In the genomic region with DNA sequence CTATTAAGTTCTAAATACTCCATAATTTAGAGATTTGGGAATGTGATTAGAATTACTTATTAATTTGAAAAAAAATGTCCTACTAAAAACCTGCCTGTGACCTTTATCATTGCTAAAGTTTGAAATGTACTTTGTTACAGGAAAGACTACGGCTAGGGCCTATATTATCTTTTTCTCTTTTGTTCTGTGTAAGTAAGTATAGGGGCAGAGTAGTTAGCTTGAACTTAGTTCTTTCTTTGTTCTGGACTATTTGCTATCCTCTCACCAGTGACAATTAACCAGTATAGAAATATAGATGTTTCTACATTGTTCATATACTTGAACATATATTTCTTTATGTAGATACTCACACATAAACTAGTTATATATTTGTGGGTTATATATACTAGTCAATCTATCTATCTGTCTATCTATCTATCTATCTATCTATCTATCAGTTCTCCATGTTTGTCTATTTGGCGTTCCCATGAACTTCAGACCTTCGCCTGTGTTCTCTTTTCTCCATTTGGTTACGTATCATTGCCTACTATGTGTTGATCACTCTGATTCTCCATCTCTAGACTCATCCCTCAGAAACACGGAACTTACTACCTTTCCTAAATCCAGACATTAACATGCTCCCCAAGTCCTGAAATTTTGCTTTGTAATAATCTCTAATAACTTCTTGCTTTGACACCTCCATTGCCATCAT, we compare ENCODE assay signal across 15 cellular contexts. TPM values are rescaled to one million over a fixed set of nuclear protein-coding genes. Genes with fewer than 3 reads are reported as not detected.
DNase-seq lines count a peak whose midpoint lies in the region; ATAC-seq, FAIRE-seq and TF ChIP-seq lines count a peak whose summit lies in the region.
"Had no signal": no experiment of that assay in that cellular context is flagged by ENCODE, and none has a peak within 500 bp of the region (broad histone marks: within the 10 kb centered on the region; RNA-seq: fewer than 3 reads in every experiment).

No MANE protein-coding gene starts in this region.

- H3K9ac ChIP-seq in neural progenitor cell = no peak overlapping the region

- no peaks in the 10 kb centered on the region for H3K27me3 Mint-ChIP-seq in CD8-positive, alpha-beta T cell (ENCODE audit: low read depth)
- H3K27me3 Mint-ChIP-seq in activated CD8-positive, alpha-beta T cell treated with anti-CD3 and anti-CD28 coated beads, Interleukin-2, amount 10 ng/mL, durations not matched to agents 7 days and 5 days (ENCODE audit: low read depth) = no peaks in the 10 kb centered on the region
- no peaks in the 10 kb centered on the region for H3K27me3 Mint-ChIP-seq in neural progenitor cell (ENCODE audit: insufficient read depth, low read depth)

- no peaks in the 10 kb centered on the region for H3F3A ChIP-seq in neural progenitor cell (ENCODE audit: low read depth)

- peak; percentile 63 for FAIRE-seq in GM19239 (lab: Jason Lieb, UNC)
- FAIRE-seq: bronchial epithelial cell, H1 had no signal

- POLR2A ChIA-PET in CD8-positive, alpha-beta T cell (lab: Charles Lee) = interaction anchor here (0.6 to 1.3 kb wide), 3 partner anchors 14 to 319 kb away, joined by 3 to 6 read pairs (median 4); no protein-coding TSS in a partner anchor
- POLR2A ChIA-PET in activated CD8-positive, alpha-beta T cell treated with anti-CD3 and anti-CD28 coated beads, Interleukin-2, amount 10 ng/mL, durations not matched to agents 7 days and 5 days (lab: Charles Lee) = interaction anchor here (1.0 to 2.0 kb wide), 8 partner anchors 9 to 40 kb away, joined by 3 to 11 read pairs (median 5); no protein-coding TSS in a partner anchor

- H3K9me3 ChIP-seq in CD8-positive, alpha-beta T cell (ENCODE audit: low read length) = no peaks in the 10 kb centered on the region
- no peaks in the 10 kb centered on the region for H3K9me3 ChIP-seq in neural progenitor cell (ENCODE audit: low read depth)
- H3K9me3 ChIP-seq: Caco-2 had no signal

- H3K4me1 Mint-ChIP-seq in CD8-positive, alpha-beta T cell (ENCODE audit: low read depth) = peaks cover 52% of the 10 kb centered on the region
- peaks cover 38% of the 10 kb centered on the region for H3K4me1 Mint-ChIP-seq in activated CD8-positive, alpha-beta T cell treated with anti-CD3 and anti-CD28 coated beads, Interleukin-2, amount 10 ng/mL, durations not matched to agents 7 days and 5 days (ENCODE audit: low read depth)
- H3K4me1 Mint-ChIP-seq in neural progenitor cell = peaks cover 5% of the 10 kb centered on the region

- peaks cover 5% of the 10 kb centered on the region for H3K36me3 ChIP-seq in CD8-positive, alpha-beta T cell (ENCODE audit: insufficient read depth, low read length)
- no peaks in the 10 kb centered on the region for H3K36me3 ChIP-seq in neural progenitor cell

- H3K9me3 Mint-ChIP-seq in CD8-positive, alpha-beta T cell = no peaks in the 10 kb centered on the region
- H3K9me3 Mint-ChIP-seq in activated CD8-positive, alpha-beta T cell treated with anti-CD3 and anti-CD28 coated beads, Interleukin-2, amount 10 ng/mL, durations not matched to agents 7 days and 5 days (ENCODE audit: insufficient read depth) = no peaks in the 10 kb centered on the region
- no peaks in the 10 kb centered on the region for H3K9me3 Mint-ChIP-seq in neural progenitor cell

- no peak for TF ChIP-seq CTCF in CD8-positive, alpha-beta T cell (IDR thresholded peaks at IDR 0.05)
- no peak for TF ChIP-seq CTCF in neural progenitor cell (IDR thresholded peaks at IDR 0.05)

- no peak for ATAC-seq in CD8-positive, alpha-beta T cell
- peak; percentile 24 for ATAC-seq in activated CD8-positive, alpha-beta T cell treated with anti-CD3 and anti-CD28 coated beads, Interleukin-2, amount 10 ng/mL, durations not matched to agents 7 days and 5 days
- ATAC-seq in GM21381 (IDR thresholded peaks at IDR 0.05; ENCODE audit: unreplicated experiment) = no peak

- no peaks in the 10 kb centered on the region for H3K27me3 ChIP-seq in CD8-positive, alpha-beta T cell (ENCODE audit: insufficient read depth, low read length)
- H3K27me3 ChIP-seq in neural progenitor cell = no peaks in the 10 kb centered on the region
- H3K27me3 ChIP-seq: hepatocyte had no signal

- peak overlapping the region; percentile 85 for H3K4me3 Mint-ChIP-seq in CD8-positive, alpha-beta T cell
- H3K4me3 Mint-ChIP-seq in activated CD8-positive, alpha-beta T cell treated with anti-CD3 and anti-CD28 coated beads, Interleukin-2, amount 10 ng/mL, durations not matched to agents 7 days and 5 days = peak overlapping the region; percentile 83
- H3K4me3 Mint-ChIP-seq in neural progenitor cell = no peak overlapping the region

- peak overlapping the region; percentile 83 for H3K4me3 ChIP-seq in CD8-positive, alpha-beta T cell (ENCODE audit: low read depth, low read length)
- H3K4me3 ChIP-seq in neural progenitor cell = no peak overlapping the region
- H3K4me3 ChIP-seq: hepatocyte had no signal

- H3K79me2 ChIP-seq in neural progenitor cell (ENCODE audit: low read depth) = no peaks in the 10 kb centered on the region
- H3K79me2 ChIP-seq: hepatocyte had no signal

- CTCF ChIA-PET in CD8-positive, alpha-beta T cell (lab: Charles Lee) = no interaction called here
- CTCF ChIA-PET in activated CD8-positive, alpha-beta T cell treated with anti-CD3 and anti-CD28 coated beads, Interleukin-2, amount 10 ng/mL, durations not matched to agents 7 days and 5 days (lab: Charles Lee) = interaction anchor here (1.3 to 1.6 kb wide), 2 partner anchors 21 to 22 kb away, joined by 4 to 7 read pairs; no protein-coding TSS in a partner anchor

- no peak for DNase-seq in CD8-positive, alpha-beta T cell
- DNase-seq in GM19239 (ENCODE audit: insufficient read length, low spot score) (no peak), neural progenitor cell (ENCODE audit: low spot score) (no peak)
- no peak for DNase-seq in activated CD8-positive, alpha-beta T cell treated with anti-CD3 and anti-CD28 coated beads, Interleukin-2, amount 10 ng/mL, durations not matched to agents 7 days and 5 days
- DNase-seq in activated effector memory CD4-positive, alpha-beta T cell treated with Interleukin-2 at 50 U/mL for 16 hours = no peak
- DNase-seq in central memory CD4-positive, alpha-beta T cell = no peak
- DNase-seq: activated CD8-positive, alpha-beta memory T cell treated with anti-CD3 and anti-CD28 coated beads, Interleukin-2, amount 50 U/mL, for 48 hours; Caco-2; NCI-H146; NCI-H69 had no signal

- H3K36me3 Mint-ChIP-seq in CD8-positive, alpha-beta T cell = peaks cover 64% of the 10 kb centered on the region
- peaks cover 67% of the 10 kb centered on the region for H3K36me3 Mint-ChIP-seq in activated CD8-positive, alpha-beta T cell treated with anti-CD3 and anti-CD28 coated beads, Interleukin-2, amount 10 ng/mL, durations not matched to agents 7 days and 5 days (ENCODE audit: low read depth)
- no peaks in the 10 kb centered on the region for H3K36me3 Mint-ChIP-seq in neural progenitor cell

- H3K27ac Mint-ChIP-seq in CD8-positive, alpha-beta T cell = peak overlapping the region; percentile 90
- H3K27ac Mint-ChIP-seq in activated CD8-positive, alpha-beta T cell treated with anti-CD3 and anti-CD28 coated beads, Interleukin-2, amount 10 ng/mL, durations not matched to agents 7 days and 5 days = peak overlapping the region; percentile 86
- peak overlapping the region; percentile 68 for H3K27ac Mint-ChIP-seq in neural progenitor cell

- H3K4me2 ChIP-seq in neural progenitor cell = no peak overlapping the region
- H3K4me2 ChIP-seq: hepatocyte had no signal

- no peak overlapping the region for H2AFZ ChIP-seq in neural progenitor cell (replicated peaks)
- H2AFZ ChIP-seq: hepatocyte had no signal

- peaks cover 21% of the 10 kb centered on the region for H3K4me1 ChIP-seq in CD8-positive, alpha-beta T cell (ENCODE audit: insufficient read depth, low read length)
- H3K4me1 ChIP-seq in neural progenitor cell = no peaks in the 10 kb centered on the region
- H3K4me1 ChIP-seq: Caco-2 had no signal

- H4K20me1 ChIP-seq in neural progenitor cell (ENCODE audit: low read depth) = no peaks in the 10 kb centered on the region

- peak overlapping the region; percentile 80 for H3K27ac ChIP-seq in CD8-positive, alpha-beta T cell (ENCODE audit: low read depth, low read length)
- no peak overlapping the region for H3K27ac ChIP-seq in neural progenitor cell
- H3K27ac ChIP-seq: epithelial cell of prostate, hepatocyte had no signal

- intact Hi-C loops in CD8-positive, alpha-beta T cell (cut with DNase I, micrococcal nuclease) = loop anchor here (2.0 to 5.0 kb wide), 2 partner anchors 15 to 40 kb away; no protein-coding TSS in a partner anchor

RNA-seq across cellular contexts. Expression of gene PTPRC, which starts 3.3 kb away (rescaled TPM):
- total RNA-seq in CD8-positive, alpha-beta T cell = 100 to 1,000 TPM; 603 to 634 TPM
- 100 to 1,000 TPM; 604 to 619 TPM for total RNA-seq in activated CD8-positive, alpha-beta T cell treated with anti-CD3 and anti-CD28 coated beads, Interleukin-2, amount 10 ng/mL, durations not matched to agents 7 days and 5 days
- not detected in 2 replicates for total RNA-seq in neural progenitor cell (ENCODE audit: low replicate concordance)
- total RNA-seq: bronchial epithelial cell, H1 had no signal

Comparison
In these comparisons a context has a peak if more than half of its experiments do, and no peak if none do; other contexts are left out.
1. RNA of gene PTPRC, which starts 3.3 kb away (total RNA-seq): 603 to 634 TPM in CD8-positive, alpha-beta T cell and 604 to 619 TPM in activated CD8-positive, alpha-beta T cell treated with anti-CD3 and anti-CD28 coated beads, Interleukin-2, amount 10 ng/mL, durations not matched to agents 7 days and 5 days; not detected in neural progenitor cell; every median in the first group is over 100 times any median in the second.
2. Peak in every context shown above with its lines, with median percentiles within 50 percentile points of each other: H3K27ac Mint-ChIP-seq.